Comparison of ENCODE assay signal across 6 cellular contexts in genomic region chr11:235180-235997, GRCh38. TPM values are rescaled to one million over a fixed set of nuclear protein-coding genes. Genes with fewer than 3 reads are reported as not detected.
DNase-seq lines count a peak whose midpoint lies in the region; ATAC-seq and TF ChIP-seq lines count a peak whose summit lies in the region.

No MANE protein-coding gene starts in this region.

- H3K36me3 ChIP-seq in BJ (ENCODE audit: control insufficient read depth, insufficient read depth, low read length) (peaks cover 5% of the 10 kb centered on the region; the same call in 1 of the 2 replicates), muscle layer of colon (ENCODE audit: insufficient read depth, low read length) (peaks cover 6% of the 10 kb centered on the region)

- no peaks in the 10 kb centered on the region for H3K9me3 ChIP-seq in muscle layer of colon (ENCODE audit: low read length)

- peak overlapping the region; percentile 85 for H3K27ac ChIP-seq in muscle layer of colon (ENCODE audit: low read depth, low read length)

- H3K9ac ChIP-seq in muscle layer of colon (ENCODE audit: low read length), result peak overlapping the region; percentile 88

- DNase-seq in BJ (ENCODE audit: low read depth) (no peak), amniotic epithelial cell (ENCODE audit: low read depth) (peak; percentile 37), COR-L47 (lab: John Stamatoyannopoulos, UW) (no peak), cerebellar cortex (ENCODE audit: low spot score) (no peak)

- POLR2A ChIA-PET in BJ (lab: Charles Lee), result no interaction called here

- H3K4me1 ChIP-seq in muscle layer of colon (ENCODE audit: insufficient read depth, low read length), result peaks cover 11% of the 10 kb centered on the region

- no peak for TF ChIP-seq CTCF in BJ (IDR thresholded peaks at IDR 0.05; ENCODE audit: insufficient read depth, low read depth, low read length)

- peak; percentile 10 for ATAC-seq in HG03159 (IDR thresholded peaks at IDR 0.05; ENCODE audit: unreplicated experiment)

- H3K27me3 ChIP-seq in BJ (ENCODE audit: control insufficient read depth, insufficient read depth, low read length) (no peaks in the 10 kb centered on the region), muscle layer of colon (ENCODE audit: control insufficient read depth in 1 of 2, insufficient read depth in 2 of 2, low read length in 2 of 2) (no peaks in the 10 kb centered on the region)

- H3K4me3 ChIP-seq in BJ (ENCODE audit: low read depth, low read length), result peak overlapping the region; percentile 97
- H3K4me3 ChIP-seq in muscle layer of colon (ENCODE audit: low read depth in 1 of 2, low read length in 2 of 2), result peak overlapping the region; percentile 66

- CTCF ChIA-PET in BJ (lab: Yijun Ruan, JAX), result interaction anchor here (0.7 to 1.5 kb wide), 4 partner anchors 19 to 162 kb away, joined by 3 read pairs; no protein-coding TSS in a partner anchor

RNA-seq across cellular contexts. Expression of gene SIRT3, which starts 0.8 kb away (rescaled TPM):
- 18.8 and 22.2 TPM in 2 replicates for polyA plus RNA-seq in BJ (2011; rRNA removed)
- 7.3 and 10.7 TPM in 2 replicates for polyA minus RNA-seq in BJ (2011; rRNA and poly(A)+ RNA removed)

RNA-seq across cellular contexts. Expression of gene PSMD13, which starts 1.4 kb away (rescaled TPM):
- polyA plus RNA-seq in BJ (2011; rRNA removed), result 158 and 187 TPM in 2 replicates
- 41.6 and 47.3 TPM in 2 replicates for polyA minus RNA-seq in BJ (2011; rRNA and poly(A)+ RNA removed)

RNA-seq across cellular contexts. Expression of gene RIC8A, which starts 27.9 kb away (rescaled TPM):
- polyA plus RNA-seq in BJ (2011; rRNA removed), result 169 and 242 TPM in 2 replicates
- 160 and 285 TPM in 2 replicates for polyA minus RNA-seq in BJ (2011; rRNA and poly(A)+ RNA removed)

RNA-seq across cellular contexts. Expression of gene BET1L, which starts 28.2 kb away (rescaled TPM):
- 69.5 and 111 TPM in 2 replicates for polyA plus RNA-seq in BJ (2011; rRNA removed)
- 60.0 and 77.1 TPM in 2 replicates for polyA minus RNA-seq in BJ (2011; rRNA and poly(A)+ RNA removed)

RNA-seq across cellular contexts. Expression of gene SCGB1C1, which starts 42.5 kb away (rescaled TPM):
- not detected in 2 replicates for polyA plus RNA-seq in BJ (2011; rRNA removed)
- polyA minus RNA-seq in BJ (2011; rRNA and poly(A)+ RNA removed), result not detected in 2 replicates
